ENCODE assay signal across 9 cellular contexts in the genomic region with DNA sequence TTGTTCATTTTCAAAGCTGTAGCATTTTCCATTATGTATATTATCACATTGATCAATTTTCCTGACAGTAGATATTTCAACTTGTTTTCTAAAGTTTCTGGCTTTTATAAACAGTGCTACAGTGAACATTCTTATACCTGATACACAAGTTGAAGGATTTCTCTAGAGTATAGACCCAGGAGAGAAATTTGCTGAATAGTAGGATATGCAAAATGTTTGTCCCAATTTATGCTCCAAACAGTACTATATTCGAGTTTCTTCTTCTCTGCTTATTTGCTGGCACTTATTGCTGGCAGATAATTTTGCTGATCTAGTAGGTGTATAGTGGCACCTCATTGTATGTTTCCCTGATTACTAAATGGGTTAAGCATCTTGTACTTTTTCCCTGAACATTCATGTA.
"Had no signal": no experiment of that assay in that cellular context is flagged by ENCODE, and none has a peak within 500 bp of the region (broad histone marks: within the 10 kb centered on the region; RNA-seq: fewer than 3 reads in every experiment).

No MANE protein-coding gene starts in this region.

- H3K27ac ChIP-seq: GM23248, HL-60 had no signal

- H3K36me3 ChIP-seq: HAP-1 had no signal

- H3K4me3 ChIP-seq: GM23248, HAP-1 had no signal

- H2AFZ ChIP-seq: GM23248 had no signal

- H3K9me3 Mint-ChIP-seq: HFFc6, IgD-negative memory B cell had no signal

- H3K27me3 Mint-ChIP-seq: IgD-negative memory B cell had no signal

- H3K4me3 Mint-ChIP-seq: HFFc6, IgD-negative memory B cell had no signal

- ATAC-seq: HCT116 had no signal

- H3K9ac ChIP-seq: GM23248 had no signal

- H3K27ac Mint-ChIP-seq: HFFc6, IgD-negative memory B cell had no signal

- DNase-seq: GM23248, GOT3, H7, HFFc6, KG1 had no signal

- H3K36me3 Mint-ChIP-seq: IgD-negative memory B cell had no signal

- H3K9me3 ChIP-seq: HAP-1 had no signal

- H3K4me1 Mint-ChIP-seq: IgD-negative memory B cell had no signal
